21 cellular contexts compared by ENCODE assay signal in the genomic region with DNA sequence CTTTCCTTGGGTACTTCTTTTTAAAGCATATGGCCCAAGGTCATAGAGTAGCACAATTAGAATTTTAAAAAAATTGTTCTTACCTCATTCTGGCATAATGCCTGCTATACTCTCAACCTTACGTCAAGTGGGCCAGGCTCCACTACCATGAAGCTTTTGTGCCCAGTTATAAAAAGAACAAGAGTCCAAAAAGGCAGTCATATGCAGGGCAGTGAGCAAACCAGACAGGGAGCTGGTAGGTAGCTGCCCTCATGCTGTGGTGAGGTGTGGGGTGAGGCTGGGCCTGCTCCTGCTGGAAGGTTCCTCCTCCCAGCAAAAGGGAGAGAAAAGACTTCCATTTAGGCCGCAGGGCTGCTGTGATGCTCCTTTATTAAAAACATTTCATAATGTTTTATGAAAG.
A peak's percentile ranks its signal among the peaks of the same experiment; 100 is the strongest.
DNase-seq lines count a peak whose midpoint lies in the region; ATAC-seq lines count a peak whose summit lies in the region.
"Had no signal": no experiment of that assay in that cellular context is flagged by ENCODE, and none has a peak within 500 bp of the region (broad histone marks: within the 10 kb centered on the region; RNA-seq: fewer than 3 reads in every experiment).

No MANE protein-coding gene starts in this region.

- ATAC-seq in stimulated activated memory B cell treated with anti-CD40 and anti-IgM and Interleukin-4, amounts not matched to agents 10 μg/mL and 1 μg/mL and 100 μg/mL, for 72 hours, result no peak
- ATAC-seq: GM23338, T-cell had no signal

- no peaks in the 10 kb centered on the region for H3K9me3 Mint-ChIP-seq in stimulated activated memory B cell treated with anti-CD40 and anti-IgM and Interleukin-4, amounts not matched to agents 10 μg/mL and 1 μg/mL and 100 μg/mL, for 72 hours
- H3K9me3 Mint-ChIP-seq: CD4-positive, alpha-beta T cell; GM23338; H9; T-cell had no signal

- H3K4me1 Mint-ChIP-seq in stimulated activated memory B cell treated with anti-CD40 and anti-IgM and Interleukin-4, amounts not matched to agents 10 μg/mL and 1 μg/mL and 100 μg/mL, for 72 hours, result no peaks in the 10 kb centered on the region
- H3K4me1 Mint-ChIP-seq: T-cell had no signal

- H3K36me3 Mint-ChIP-seq in stimulated activated memory B cell treated with anti-CD40 and anti-IgM and Interleukin-4, amounts not matched to agents 10 μg/mL and 1 μg/mL and 100 μg/mL, for 72 hours, result peaks cover 60% of the 10 kb centered on the region
- H3K36me3 Mint-ChIP-seq: T-cell had no signal

- H3K4me3 Mint-ChIP-seq in stimulated activated memory B cell treated with anti-CD40 and anti-IgM and Interleukin-4, amounts not matched to agents 10 μg/mL and 1 μg/mL and 100 μg/mL, for 72 hours, result no peak overlapping the region
- H3K4me3 Mint-ChIP-seq: CD4-positive, alpha-beta T cell; GM23338; H9; T-cell had no signal

- H3K27me3 Mint-ChIP-seq in stimulated activated memory B cell treated with anti-CD40 and anti-IgM and Interleukin-4, amounts not matched to agents 10 μg/mL and 1 μg/mL and 100 μg/mL, for 72 hours, result no peaks in the 10 kb centered on the region

- DNase-seq in NCI-H2029 (lab: John Stamatoyannopoulos, UW) (peak; percentile 47), NCI-H2029 treated with DMSO at 0.1 percent for 48 hours (lab: John Stamatoyannopoulos, UW) (no peak), DMS79 (lab: John Stamatoyannopoulos, UW) (peak; percentile 31), NCI-H2171 (lab: John Stamatoyannopoulos, UW) (peak; percentile 22), AG20443 (ENCODE audit: low spot score) (no peak), NCI-H2081 treated with DMSO at 0.1 percent for 48 hours (lab: John Stamatoyannopoulos, UW) (no peak)
- DNase-seq: AML-193; CD4-positive, alpha-beta T cell; GF-D8; H9; KBM-7; MV-4-11; NCI-H1417 treated with DMSO at 0.1 percent for 48 hours; NCI-H1694 treated with DMSO at 0.1 percent for 48 hours; NCI-H2107; NCI-H226; NCI-H510A; NCI-H69; T-cell had no signal

- peak overlapping the region; percentile 37 for H3K27ac Mint-ChIP-seq in stimulated activated memory B cell treated with anti-CD40 and anti-IgM and Interleukin-4, amounts not matched to agents 10 μg/mL and 1 μg/mL and 100 μg/mL, for 72 hours
- H3K27ac Mint-ChIP-seq: CD4-positive, alpha-beta T cell; GM23338; H9; T-cell had no signal

Comparison
In these comparisons a context has a peak if more than half of its experiments do, and no peak if none do; other contexts are left out.
1. DNase-seq: peak in NCI-H2029 (single experiment), DMS79 (single experiment) and NCI-H2171 (single experiment); none in NCI-H2029 treated with DMSO at 0.1 percent for 48 hours (single experiment), AG20443 (single experiment) and NCI-H2081 treated with DMSO at 0.1 percent for 48 hours (single experiment).